ENCODE assay signal across 8 cellular contexts in the genomic region with DNA sequence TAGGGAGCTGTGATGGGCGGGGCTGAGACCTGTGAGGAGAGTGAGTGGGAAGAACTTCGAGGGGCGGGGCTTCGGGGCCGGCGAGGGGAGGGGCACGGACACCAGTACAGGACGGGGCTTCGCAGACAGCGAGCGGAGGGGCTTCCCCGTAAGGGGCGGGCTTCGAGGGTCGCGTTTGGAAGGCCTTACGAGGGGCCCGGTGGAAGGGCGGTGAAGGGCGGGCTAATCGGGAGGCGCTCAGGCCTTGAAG. TPM values are rescaled to one million over a fixed set of nuclear protein-coding genes. Genes with fewer than 3 reads are reported as not detected.
DNase-seq lines count a peak whose midpoint lies in the region; ATAC-seq lines count a peak whose summit lies in the region.

No MANE protein-coding gene starts in this region.

- peak; percentile 98 for DNase-seq in NCI-H146 (lab: John Stamatoyannopoulos, UW)
- DNase-seq in T-helper 1 cell = peak; percentile 94 to 98 (median 97)
- peak; percentile 82 for DNase-seq in amniotic epithelial cell (ENCODE audit: low read depth)
- peak; percentile 98 for DNase-seq in left ventricle myocardium superior
- DNase-seq in renal cortical epithelial cell (ENCODE audit: low read depth) = peak; percentile 83

- peak; percentile 48 for ATAC-seq in HG02759 (IDR thresholded peaks at IDR 0.05; ENCODE audit: unreplicated experiment)
- peak; percentile 86 for ATAC-seq in left ventricle myocardium superior
- ATAC-seq in GM21528 (IDR thresholded peaks at IDR 0.05; ENCODE audit: low FRiP score, unreplicated experiment) = no peak

- peaks cover 14% of the 10 kb centered on the region for H3K4me1 ChIP-seq in ES-I3 (ENCODE audit: insufficient read depth, low read length)

- peak overlapping the region; percentile 96 for H3K9ac ChIP-seq in ES-I3 (ENCODE audit: low read depth, low read length)

- no peaks in the 10 kb centered on the region for H3K9me3 ChIP-seq in ES-I3 (ENCODE audit: control insufficient read depth, insufficient read depth, low read length)

- intact Hi-C loops in left ventricle myocardium superior (cut with micrococcal nuclease) = no loop called here

- no peaks in the 10 kb centered on the region for H3K36me3 ChIP-seq in ES-I3 (ENCODE audit: insufficient read depth, low read length)

RNA-seq across cellular contexts. Expression of a gene that starts 4.1 kb away (rescaled TPM):
- total RNA-seq in left ventricle myocardium superior = 33.8 TPM
- total RNA-seq in renal cortical epithelial cell = 30.3 and 48.8 TPM in 2 replicates

RNA-seq across cellular contexts. Expression of a gene that starts 42.4 kb away (rescaled TPM):
- total RNA-seq in left ventricle myocardium superior (110 TPM), renal cortical epithelial cell (1.9 and 4.9 TPM in 2 replicates)

RNA-seq across cellular contexts. Expression of a gene that starts 42.9 kb away (rescaled TPM):
- total RNA-seq in left ventricle myocardium superior (not detected), renal cortical epithelial cell (not detected in 2 replicates)

RNA-seq across cellular contexts. Expression of a gene that starts 51.4 kb away (rescaled TPM):
- total RNA-seq in left ventricle myocardium superior = 0.10 TPM
- total RNA-seq in renal cortical epithelial cell = 2.6 and 3.1 TPM in 2 replicates

Comparison
In these comparisons a context has a peak if more than half of its experiments do, and no peak if none do; other contexts are left out.
1. RNA of a gene that starts 42.4 kb away (total RNA-seq): 110 TPM in left ventricle myocardium superior (single experiment); 1.9 to 4.9 TPM in renal cortical epithelial cell; every median in the first group is over 10 times any median in the second.
2. Peak in every context shown above with its lines, with median percentiles within 50 percentile points of each other: DNase-seq.